Comparison of ENCODE assay signal across 2 cellular contexts in the genomic region with DNA sequence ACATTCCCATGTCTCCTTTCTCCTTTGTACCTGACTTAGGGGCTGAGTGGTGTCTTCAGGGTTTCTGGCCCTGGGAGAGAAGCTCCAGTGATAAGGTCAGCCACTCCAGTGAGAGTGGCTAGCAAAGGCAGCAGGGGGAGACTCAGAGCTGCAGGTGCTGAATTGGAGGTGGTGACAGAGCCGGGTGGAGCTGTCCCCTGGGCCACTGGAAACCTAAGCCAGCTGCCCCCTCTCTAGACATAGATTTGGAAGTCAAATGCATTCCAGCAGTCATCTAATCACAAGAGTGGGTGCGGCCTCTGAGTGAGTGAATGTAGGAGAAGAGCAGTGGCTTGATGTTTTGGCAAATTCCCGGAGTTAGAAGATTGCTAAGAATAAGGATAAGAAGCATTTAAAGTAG.
TF ChIP-seq lines count a peak whose summit lies in the region.

No MANE protein-coding gene starts in this region.

TF ChIP-seq in HepG2, 621 proteins besides CTCF, POLR2A, EP300 and RAD21 (continued from another document and continues in another):
- TF ChIP-seq HES4 (CRISPR knock-in tag; IDR thresholded peaks at IDR 0.05; ENCODE audit: borderline replicate concordance): no peak
- no peak for TF ChIP-seq MAZ (IDR thresholded peaks at IDR 0.05; ENCODE audit: borderline replicate concordance, low read depth, low read length)
- no peak for TF ChIP-seq MAZ (CRISPR knock-in tag; IDR thresholded peaks at IDR 0.05; ENCODE audit: low read depth)
- TF ChIP-seq MAFF (IDR thresholded peaks at IDR 0.05; ENCODE audit: low read depth, low read length): no peak
- no peak for TF ChIP-seq BCL6 (CRISPR knock-in tag; IDR thresholded peaks at IDR 0.05)
- TF ChIP-seq, protein P1, sequence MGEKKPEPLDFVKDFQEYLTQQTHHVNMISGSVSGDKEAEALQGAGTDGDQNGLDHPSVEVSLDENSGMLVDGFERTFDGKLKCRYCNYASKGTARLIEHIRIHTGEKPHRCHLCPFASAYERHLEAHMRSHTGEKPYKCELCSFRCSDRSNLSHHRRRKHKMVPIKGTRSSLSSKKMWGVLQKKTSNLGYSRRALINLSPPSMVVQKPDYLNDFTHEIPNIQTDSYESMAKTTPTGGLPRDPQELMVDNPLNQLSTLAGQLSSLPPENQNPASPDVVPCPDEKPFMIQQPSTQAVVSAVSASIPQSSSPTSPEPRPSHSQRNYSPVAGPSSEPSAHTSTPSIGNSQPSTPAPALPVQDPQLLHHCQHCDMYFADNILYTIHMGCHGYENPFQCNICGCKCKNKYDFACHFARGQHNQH (CRISPR knock-in tag; IDR thresholded peaks at IDR 0.05): no peak
- TF ChIP-seq ZIK1 (CRISPR knock-in tag; IDR thresholded peaks at IDR 0.05; ENCODE audit: borderline replicate concordance, low read depth): no peak
- TF ChIP-seq, protein P2, sequence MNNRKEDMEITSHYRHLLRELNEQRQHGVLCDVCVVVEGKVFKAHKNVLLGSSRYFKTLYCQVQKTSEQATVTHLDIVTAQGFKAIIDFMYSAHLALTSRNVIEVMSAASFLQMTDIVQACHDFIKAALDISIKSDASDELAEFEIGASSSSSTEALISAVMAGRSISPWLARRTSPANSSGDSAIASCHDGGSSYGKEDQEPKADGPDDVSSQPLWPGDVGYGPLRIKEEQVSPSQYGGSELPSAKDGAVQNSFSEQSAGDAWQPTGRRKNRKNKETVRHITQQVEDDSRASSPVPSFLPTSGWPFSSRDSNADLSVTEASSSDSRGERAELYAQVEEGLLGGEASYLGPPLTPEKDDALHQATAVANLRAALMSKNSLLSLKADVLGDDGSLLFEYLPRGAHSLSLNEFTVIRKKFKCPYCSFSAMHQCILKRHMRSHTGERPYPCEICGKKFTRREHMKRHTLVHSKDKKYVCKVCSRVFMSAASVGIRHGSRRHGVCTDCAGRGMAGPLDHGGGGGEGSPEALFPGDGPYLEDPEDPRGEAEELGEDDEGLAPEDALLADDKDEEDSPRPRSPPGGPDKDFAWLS (CRISPR knock-in tag; IDR thresholded peaks at IDR 0.05; ENCODE audit: borderline replicate concordance): no peak
- TF ChIP-seq ATF1 (CRISPR knock-in tag; IDR thresholded peaks at IDR 0.05): no peak
- TF ChIP-seq ZBTB38 (CRISPR knock-in tag; IDR thresholded peaks at IDR 0.05): no peak
- TF ChIP-seq STAG1 (CRISPR knock-in tag; IDR thresholded peaks at IDR 0.05): peak; percentile 68
- TF ChIP-seq, protein P3, sequence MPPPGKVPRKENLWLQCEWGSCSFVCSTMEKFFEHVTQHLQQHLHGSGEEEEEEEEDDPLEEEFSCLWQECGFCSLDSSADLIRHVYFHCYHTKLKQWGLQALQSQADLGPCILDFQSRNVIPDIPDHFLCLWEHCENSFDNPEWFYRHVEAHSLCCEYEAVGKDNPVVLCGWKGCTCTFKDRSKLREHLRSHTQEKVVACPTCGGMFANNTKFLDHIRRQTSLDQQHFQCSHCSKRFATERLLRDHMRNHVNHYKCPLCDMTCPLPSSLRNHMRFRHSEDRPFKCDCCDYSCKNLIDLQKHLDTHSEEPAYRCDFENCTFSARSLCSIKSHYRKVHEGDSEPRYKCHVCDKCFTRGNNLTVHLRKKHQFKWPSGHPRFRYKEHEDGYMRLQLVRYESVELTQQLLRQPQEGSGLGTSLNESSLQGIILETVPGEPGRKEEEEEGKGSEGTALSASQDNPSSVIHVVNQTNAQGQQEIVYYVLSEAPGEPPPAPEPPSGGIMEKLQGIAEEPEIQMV (CRISPR knock-in tag; IDR thresholded peaks at IDR 0.05; ENCODE audit: low read depth): no peak
- no peak for TF ChIP-seq DMAP1 (CRISPR knock-in tag; IDR thresholded peaks at IDR 0.05)
- TF ChIP-seq, protein P4, sequence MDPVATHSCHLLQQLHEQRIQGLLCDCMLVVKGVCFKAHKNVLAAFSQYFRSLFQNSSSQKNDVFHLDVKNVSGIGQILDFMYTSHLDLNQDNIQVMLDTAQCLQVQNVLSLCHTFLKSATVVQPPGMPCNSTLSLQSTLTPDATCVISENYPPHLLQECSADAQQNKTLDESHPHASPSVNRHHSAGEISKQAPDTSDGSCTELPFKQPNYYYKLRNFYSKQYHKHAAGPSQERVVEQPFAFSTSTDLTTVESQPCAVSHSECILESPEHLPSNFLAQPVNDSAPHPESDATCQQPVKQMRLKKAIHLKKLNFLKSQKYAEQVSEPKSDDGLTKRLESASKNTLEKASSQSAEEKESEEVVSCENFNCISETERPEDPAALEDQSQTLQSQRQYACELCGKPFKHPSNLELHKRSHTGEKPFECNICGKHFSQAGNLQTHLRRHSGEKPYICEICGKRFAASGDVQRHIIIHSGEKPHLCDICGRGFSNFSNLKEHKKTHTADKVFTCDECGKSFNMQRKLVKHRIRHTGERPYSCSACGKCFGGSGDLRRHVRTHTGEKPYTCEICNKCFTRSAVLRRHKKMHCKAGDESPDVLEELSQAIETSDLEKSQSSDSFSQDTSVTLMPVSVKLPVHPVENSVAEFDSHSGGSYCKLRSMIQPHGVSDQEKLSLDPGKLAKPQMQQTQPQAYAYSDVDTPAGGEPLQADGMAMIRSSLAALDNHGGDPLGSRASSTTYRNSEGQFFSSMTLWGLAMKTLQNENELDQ (CRISPR knock-in tag; IDR thresholded peaks at IDR 0.05; ENCODE audit: borderline replicate concordance): no peak
- TF ChIP-seq SMC3 (IDR thresholded peaks at IDR 0.05; ENCODE audit: low read length): peak; percentile 59; the same call in 1 of the 2 replicates
- no peak for TF ChIP-seq KDM1A (CRISPR knock-in tag; IDR thresholded peaks at IDR 0.05)
- no peak for TF ChIP-seq ZNF326 (CRISPR knock-in tag; IDR thresholded peaks at IDR 0.05; ENCODE audit: borderline replicate concordance)
- TF ChIP-seq NR2F6 (IDR thresholded peaks at IDR 0.05): no peak
- no peak for TF ChIP-seq NR2F6 (CRISPR knock-in tag; IDR thresholded peaks at IDR 0.05)
- no peak for TF ChIP-seq SOX13 (IDR thresholded peaks at IDR 0.05)
- no peak for TF ChIP-seq SOX13 (CRISPR knock-in tag; conservative IDR thresholded peaks at IDR 0.05 in 1 of 2, IDR thresholded peaks at IDR 0.05 in 1 of 2)
- no peak for TF ChIP-seq CCDC6 (CRISPR knock-in tag; IDR thresholded peaks at IDR 0.05)
- TF ChIP-seq, protein P5, sequence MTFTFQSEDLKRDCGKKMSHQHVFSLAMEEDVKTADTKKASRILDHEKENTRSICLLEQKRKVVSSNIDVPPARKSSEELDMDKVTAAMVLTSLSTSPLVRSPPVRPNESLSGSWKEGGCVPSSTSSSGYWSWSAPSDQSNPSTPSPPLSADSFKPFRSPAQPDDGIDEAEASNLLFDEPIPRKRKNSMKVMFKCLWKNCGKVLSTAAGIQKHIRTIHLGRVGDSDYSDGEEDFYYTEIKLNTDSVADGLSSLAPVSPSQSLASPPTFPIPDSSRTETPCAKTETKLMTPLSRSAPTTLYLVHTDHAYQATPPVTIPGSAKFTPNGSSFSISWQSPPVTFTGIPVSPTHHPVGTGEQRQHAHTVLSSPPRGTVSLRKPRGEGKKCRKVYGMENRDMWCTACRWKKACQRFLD (CRISPR knock-in tag; IDR thresholded peaks at IDR 0.05; ENCODE audit: borderline replicate concordance): no peak

TF ChIP-seq in GM12891, 5 proteins besides CTCF, POLR2A, EP300 and RAD21 (continued from another document):
- TF ChIP-seq SPI1 (IDR thresholded peaks at IDR 0.05; ENCODE audit: low read depth, low read length) (no peak), POU2F2 (IDR thresholded peaks at IDR 0.05; ENCODE audit: low read depth, low read length) (no peak), POLR2AphosphoS5 (IDR thresholded peaks at IDR 0.05; ENCODE audit: low read depth, low read length) (no peak)
